Comparison of ENCODE assay signal across 11 cellular contexts in genomic region chr22:28440517-28441366, GRCh38.
DNase-seq lines count a peak whose midpoint lies in the region; ATAC-seq and TF ChIP-seq lines count a peak whose summit lies in the region.
"Had no signal": no experiment of that assay in that cellular context is flagged by ENCODE, and none has a peak within 500 bp of the region (broad histone marks: within the 10 kb centered on the region; RNA-seq: fewer than 3 reads in every experiment).

No MANE protein-coding gene starts in this region.

- H3K9me3 ChIP-seq in skeletal muscle satellite cell (replicated peaks; ENCODE audit: low read length) (no peaks in the 10 kb centered on the region), PC-3 (ENCODE audit: low read length) (no peaks in the 10 kb centered on the region)

- H3F3A ChIP-seq in PC-3 (ENCODE audit: low read length, unreplicated experiment), result no peaks in the 10 kb centered on the region

- DNase-seq in EH (ENCODE audit: low read depth) (peak; percentile 42), RPMI7951 (ENCODE audit: low read depth) (peak; percentile 12), foreskin keratinocyte (no peak), PC-3 (no peak), SKM-1 treated with dmso at 0.1 percent for 144 hours (lab: John Stamatoyannopoulos, UW; ENCODE audit: unreplicated experiment) (no peak)
- no peak for DNase-seq in stimulated activated CD4-positive, alpha-beta T cell treated with anti-CD3 and anti-CD28 coated beads, Interleukin-1b, Interleukin-23, amount 100 ng/mL, for 48 hours
- DNase-seq: activated naive CD4-positive, alpha-beta T cell treated with Interleukin-2 at 50 U/mL for 16 hours; DMS79 had no signal

- H3K4me1 ChIP-seq in foreskin keratinocyte (peaks cover 6% of the 10 kb centered on the region), skeletal muscle satellite cell (ENCODE audit: control insufficient read depth, insufficient read depth, low read length) (peaks cover 35% of the 10 kb centered on the region), PC-3 (ENCODE audit: insufficient read depth, low read length) (no peaks in the 10 kb centered on the region)

- TF ChIP-seq CTCF in foreskin keratinocyte (conservative IDR thresholded peaks at IDR 0.05) (peak; percentile 3), PC-3 (conservative IDR thresholded peaks at IDR 0.05; ENCODE audit: low read depth, low read length) (no peak)

- intact Hi-C loops in PC-3 (cut with micrococcal nuclease), result no loop called here

- CTCF ChIA-PET in PC-3 (lab: Charles Lee), result no interaction called here

- ATAC-seq in foreskin keratinocyte (no peak), PC-3 (no peak), HG02970 (IDR thresholded peaks at IDR 0.05; ENCODE audit: low FRiP score, unreplicated experiment) (no peak)
- ATAC-seq: naive thymus-derived CD4-positive, alpha-beta T cell had no signal

- H3K4me2 ChIP-seq in skeletal muscle satellite cell (ENCODE audit: low read length) (peak overlapping the region; percentile 98), PC-3 (ENCODE audit: low read length) (no peak overlapping the region)

- H3K9me2 ChIP-seq in PC-3 (replicated peaks; ENCODE audit: low read length), result no peaks in the 10 kb centered on the region

- no peaks in the 10 kb centered on the region for H3K79me2 ChIP-seq in PC-3 (ENCODE audit: low read length)

- POLR2A ChIA-PET in PC-3 (lab: Charles Lee; ENCODE audit: unreplicated experiment), result no interaction called here

- H3K36me3 ChIP-seq in skeletal muscle satellite cell (ENCODE audit: insufficient read depth, low read length), result no peaks in the 10 kb centered on the region
- no peaks in the 10 kb centered on the region for H3K36me3 ChIP-seq in PC-3 (ENCODE audit: low read depth, low read length)

- H3K27me3 ChIP-seq in foreskin keratinocyte (no peaks in the 10 kb centered on the region), skeletal muscle satellite cell (ENCODE audit: control insufficient read depth, insufficient read depth, low read length) (no peaks in the 10 kb centered on the region), PC-3 (ENCODE audit: low read length) (no peaks in the 10 kb centered on the region)

- no TSS peak for BruUV-seq in PC-3 (replicated peaks; lab: Mats Ljungman, UMichigan)

- H4K20me1 ChIP-seq in PC-3 (ENCODE audit: low read length), result no peaks in the 10 kb centered on the region

- H3K27ac ChIP-seq in foreskin keratinocyte, result no peak overlapping the region
- no peak overlapping the region for H3K27ac ChIP-seq in PC-3 (ENCODE audit: low read length)

- H3K9ac ChIP-seq in skeletal muscle satellite cell (ENCODE audit: low read depth, low read length) (no peak overlapping the region), PC-3 (ENCODE audit: low read length) (no peak overlapping the region)

- H2AFZ ChIP-seq in PC-3 (ENCODE audit: low read length), result no peak overlapping the region

- H3K4me3 ChIP-seq in skeletal muscle satellite cell (ENCODE audit: low read length) (no peak overlapping the region), PC-3 (ENCODE audit: low read length) (no peak overlapping the region)

Comparison
In these comparisons a context has a peak if more than half of its experiments do, and no peak if none do; other contexts are left out.
1. DNase-seq: peak in EH (single experiment) and RPMI7951 (single experiment); none in foreskin keratinocyte (0 of 2), PC-3 (single experiment), stimulated activated CD4-positive, alpha-beta T cell treated with anti-CD3 and anti-CD28 coated beads, Interleukin-1b, Interleukin-23, amount 100 ng/mL, for 48 hours (single experiment) and SKM-1 treated with dmso at 0.1 percent for 144 hours (single experiment).